In genomic region chr16:90019543-90020259, GRCh38 we compare ENCODE assay signal across 8 cellular contexts. TPM values are rescaled to one million over a fixed set of nuclear protein-coding genes. Genes with fewer than 3 reads are reported as not detected.
DNase-seq lines count a peak whose midpoint lies in the region; ATAC-seq and TF ChIP-seq lines count a peak whose summit lies in the region.

No MANE protein-coding gene starts in this region.

- intact Hi-C loops in CD8-positive, alpha-beta T cell (cut with DNase I, micrococcal nuclease) = loop anchor here (5.0 kb wide), 3 partner anchors 47 to 317 kb away; partner anchors contain the start of genes DEF8 (in 1 of the 2) and SPATA2L (in 1 of the 2)

- H3K9me3 ChIP-seq in CD8-positive, alpha-beta T cell (ENCODE audit: low read length) = no peaks in the 10 kb centered on the region

- POLR2A ChIA-PET in CD8-positive, alpha-beta T cell (lab: Charles Lee) = no interaction called here

- ATAC-seq in CD8-positive, alpha-beta T cell = peak; percentile 72
- ATAC-seq in HG02798 (IDR thresholded peaks at IDR 0.05; ENCODE audit: poor library complexity, unreplicated experiment) (peak; percentile 54), HG03442 (IDR thresholded peaks at IDR 0.05; ENCODE audit: unreplicated experiment) (no peak)

- H3K27me3 Mint-ChIP-seq in CD8-positive, alpha-beta T cell (ENCODE audit: low read depth) = peaks cover 2% of the 10 kb centered on the region

- peak overlapping the region; percentile 35 for H3K4me3 ChIP-seq in CD8-positive, alpha-beta T cell (ENCODE audit: low read depth, low read length)
- H3K4me3 ChIP-seq in astrocyte of the spinal cord (ENCODE audit: low read depth, low read length) = peak overlapping the region; percentile 50

- no peaks in the 10 kb centered on the region for H3K27me3 ChIP-seq in CD8-positive, alpha-beta T cell (ENCODE audit: insufficient read depth, low read length)

- DNase-seq in CD8-positive, alpha-beta T cell = peak in 6 of 7 experiments; percentile 18 to 63 (median 48)
- peak; percentile 85 for DNase-seq in SK-N-DZ (ENCODE audit: low spot score)
- DNase-seq in astrocyte of the spinal cord (ENCODE audit: low read depth, low spot score) = peak; percentile 86
- peak; percentile 89 for DNase-seq in iPS-NIHi11 (ENCODE audit: low spot score)
- DNase-seq in stimulated activated CD4-positive, alpha-beta T cell treated with anti-CD3 and anti-CD28 coated beads, Interleukin-1b, Interleukin-23, amount 100 ng/mL, for 4 hours (ENCODE audit: low read depth in 2 of 2) = peak; percentile 28 to 55
- DNase-seq in MV-4-11 (lab: John Stamatoyannopoulos, UW) = no peak

- peak overlapping the region; percentile 72 for H3K4me3 Mint-ChIP-seq in CD8-positive, alpha-beta T cell

- no peak overlapping the region for H3K27ac Mint-ChIP-seq in CD8-positive, alpha-beta T cell

- peaks cover 19% of the 10 kb centered on the region for H3K4me1 Mint-ChIP-seq in CD8-positive, alpha-beta T cell (ENCODE audit: low read depth)

- H3K4me1 ChIP-seq in CD8-positive, alpha-beta T cell (ENCODE audit: insufficient read depth, low read length) = peaks cover 23% of the 10 kb centered on the region

- in situ Hi-C loops in astrocyte of the spinal cord (cut with HindIII; ENCODE audit: low sequenced_read_pairs) = no loop called here

- no peak overlapping the region for H3K27ac ChIP-seq in CD8-positive, alpha-beta T cell (ENCODE audit: low read depth, low read length)

- CTCF ChIA-PET in CD8-positive, alpha-beta T cell (lab: Charles Lee) = interaction anchor here (1.0 to 1.1 kb wide), 2 partner anchors 10 to 26 kb away, joined by 3 read pairs; no protein-coding TSS in a partner anchor

- no peak for TF ChIP-seq CTCF in CD8-positive, alpha-beta T cell (IDR thresholded peaks at IDR 0.05)
- TF ChIP-seq CTCF in astrocyte of the spinal cord (IDR thresholded peaks at IDR 0.05; ENCODE audit: low read depth, low read length) = no peak

- no peaks in the 10 kb centered on the region for H3K9me3 Mint-ChIP-seq in CD8-positive, alpha-beta T cell

- H3K36me3 Mint-ChIP-seq in CD8-positive, alpha-beta T cell = no peaks in the 10 kb centered on the region

- no peaks in the 10 kb centered on the region for H3K36me3 ChIP-seq in CD8-positive, alpha-beta T cell (ENCODE audit: insufficient read depth, low read length)

RNA-seq across cellular contexts. Expression of gene DBNDD1, which starts 0.4 kb away (rescaled TPM):
- total RNA-seq in CD8-positive, alpha-beta T cell = 1 to 10 TPM in 1 of 2 experiments, under 1 TPM in 1; 0.58 to 1.2 TPM
- polyA plus RNA-seq in SK-N-DZ (2014; cell fraction: cytosol; rRNA removed) = 90.8 and 91.6 TPM in 2 replicates
- polyA plus RNA-seq in SK-N-DZ (2014; cell fraction: nucleus; rRNA removed) = 51.7 and 56.1 TPM in 2 replicates

RNA-seq across cellular contexts. Expression of gene PRDM7, which starts 57.4 kb away (rescaled TPM):
- not detected for total RNA-seq in CD8-positive, alpha-beta T cell
- not detected in 2 replicates for polyA plus RNA-seq in SK-N-DZ (2014; cell fraction: cytosol; rRNA removed)
- polyA plus RNA-seq in SK-N-DZ (2014; cell fraction: nucleus; rRNA removed) = not detected in 2 replicates
